19 cellular contexts compared by ENCODE assay signal in the genomic region with DNA sequence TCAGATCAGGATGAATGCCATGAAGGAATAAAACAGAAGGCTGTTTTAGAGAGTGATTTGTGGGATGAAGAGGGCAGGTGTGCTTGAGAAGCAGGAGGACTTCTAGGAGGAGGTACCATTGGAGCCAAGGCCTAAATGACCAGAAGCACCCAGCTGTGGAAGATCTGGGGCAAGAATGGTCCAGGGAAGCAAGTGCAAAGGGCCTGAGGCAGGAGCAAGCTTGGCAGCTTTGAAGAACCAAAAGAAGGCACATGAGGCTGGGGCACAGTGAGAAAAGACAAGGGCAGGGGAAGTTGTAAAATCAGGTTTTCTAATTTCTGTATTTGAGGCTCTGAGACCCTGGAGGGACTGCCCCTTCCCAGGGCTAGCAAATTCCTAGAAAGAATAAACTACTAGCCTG. TPM values are rescaled to one million over a fixed set of nuclear protein-coding genes. Genes with fewer than 3 reads are reported as not detected.
DNase-seq lines count a peak whose midpoint lies in the region; ATAC-seq, FAIRE-seq and TF ChIP-seq lines count a peak whose summit lies in the region.
"Had no signal": no experiment of that assay in that cellular context is flagged by ENCODE, and none has a peak within 500 bp of the region (broad histone marks: within the 10 kb centered on the region; RNA-seq: fewer than 3 reads in every experiment).

No MANE protein-coding gene starts in this region.

- no peak overlapping the region for H3K9ac ChIP-seq in H1 (replicated peaks in 1 of 4; ENCODE audit: extremely low read depth in 1 of 4, low read depth in 3 of 4, low read length in 3 of 4)
- H3K9ac ChIP-seq: KMS-11 had no signal

- no peaks in the 10 kb centered on the region for H4K20me1 ChIP-seq in H1 (replicated peaks in 1 of 2; ENCODE audit: control insufficient read depth in 1 of 2, insufficient read depth in 2 of 2, low read length in 2 of 2)

- peak; percentile 26 for DNase-seq in activated CD8-positive, alpha-beta memory T cell treated with anti-CD3 and anti-CD28 coated beads for 24 hours
- no peak for DNase-seq in activated CD8-positive, alpha-beta memory T cell treated with anti-CD3 and anti-CD28 coated beads, Interleukin-2, amount 10 ng/mL, durations not matched to agents 7 days and 5 days
- no peak for DNase-seq in H1 (ENCODE audit: low read depth in 1 of 2, low spot score in 2 of 2)
- DNase-seq in right lobe of liver = no peak
- no peak for DNase-seq in A172 (ENCODE audit: low spot score)
- no peak for DNase-seq in COR-L47 (lab: John Stamatoyannopoulos, UW)
- DNase-seq: 8988T; ACHN; C1 segment of cervical spinal cord; CD4-positive, alpha-beta T cell; DND-41; GDM1; H9 had no signal

- peaks cover 46% of the 10 kb centered on the region for H3K27me3 Mint-ChIP-seq in activated CD8-positive, alpha-beta memory T cell treated with anti-CD3 and anti-CD28 coated beads, Interleukin-2, amount 10 ng/mL, durations not matched to agents 7 days and 5 days

- TF ChIP-seq POLR2A in H1 (IDR thresholded peaks at IDR 0.05; ENCODE audit: control extremely low read depth in 1 of 2, low read depth in 2 of 2, low read length in 2 of 2) (no peak), right lobe of liver (IDR thresholded peaks at IDR 0.05) (no peak)

- no peak overlapping the region for H3K4me3 Mint-ChIP-seq in activated CD8-positive, alpha-beta memory T cell treated with anti-CD3 and anti-CD28 coated beads, Interleukin-2, amount 10 ng/mL, durations not matched to agents 7 days and 5 days
- H3K4me3 Mint-ChIP-seq: B cell; CD4-positive, alpha-beta T cell; GM23338; H9 had no signal

- H3K4me3 ChIP-seq in H1 (ENCODE audit: extremely low read depth in 1 of 4, insufficient read depth in 2 of 4, low read depth in 3 of 4, low read length in 4 of 4) (no peak overlapping the region), right lobe of liver (no peak overlapping the region)
- H3K4me3 ChIP-seq: GM23338 had no signal

- no peak for FAIRE-seq in H1 (lab: Jason Lieb, UNC)
- FAIRE-seq: GM12892 had no signal

- no peak overlapping the region for H4K5ac ChIP-seq in H1 (ENCODE audit: insufficient read length, low read depth, low read length)

- no peak overlapping the region for H3K23ac ChIP-seq in H1 (ENCODE audit: insufficient read length)

- H2AK5ac ChIP-seq in H1 (ENCODE audit: low read depth, low read length) = no peak overlapping the region

- H2BK5ac ChIP-seq in H1 (ENCODE audit: low read depth, low read length) = no peak overlapping the region

- no peak overlapping the region for H3K27ac ChIP-seq in H1 (ENCODE audit: low read depth, low read length)
- peak overlapping the region in 2 of 3 donors; percentile 2 to 73 for H3K27ac ChIP-seq in right lobe of liver
- H3K27ac ChIP-seq: KMS-11 had no signal

- H3K79me1 ChIP-seq in H1 (ENCODE audit: low read depth, low read length) = no peaks in the 10 kb centered on the region

- no peaks in the 10 kb centered on the region for H3K9me3 Mint-ChIP-seq in activated CD8-positive, alpha-beta memory T cell treated with anti-CD3 and anti-CD28 coated beads, Interleukin-2, amount 10 ng/mL, durations not matched to agents 7 days and 5 days (ENCODE audit: low read depth)
- H3K9me3 Mint-ChIP-seq: CD4-positive, alpha-beta T cell; GM23338; H9 had no signal

- H3K23me2 ChIP-seq in H1 (ENCODE audit: low read depth, low read length) = no peaks in the 10 kb centered on the region

- TF ChIP-seq EP300 in H1 (IDR thresholded peaks at IDR 0.05; ENCODE audit: borderline replicate concordance in 1 of 2, low read depth in 2 of 2, low read length in 2 of 2) = no peak

- H3K36me3 Mint-ChIP-seq in activated CD8-positive, alpha-beta memory T cell treated with anti-CD3 and anti-CD28 coated beads, Interleukin-2, amount 10 ng/mL, durations not matched to agents 7 days and 5 days = no peaks in the 10 kb centered on the region

- H3K79me2 ChIP-seq in H1 (ENCODE audit: control insufficient read depth in 1 of 2, insufficient read depth in 2 of 2, low read length in 2 of 2) = no peaks in the 10 kb centered on the region

- no peak overlapping the region for H4K8ac ChIP-seq in H1 (ENCODE audit: extremely low read depth, insufficient read depth, low read length)

- H3K27me3 ChIP-seq in H1 (replicated peaks in 1 of 4; ENCODE audit: control insufficient read depth in 3 of 4, extremely low read depth in 1 of 4, insufficient read depth in 3 of 4, low read length in 3 of 4) (no peaks in the 10 kb centered on the region), right lobe of liver (no peaks in the 10 kb centered on the region)

- no peaks in the 10 kb centered on the region for H3K4me1 Mint-ChIP-seq in activated CD8-positive, alpha-beta memory T cell treated with anti-CD3 and anti-CD28 coated beads, Interleukin-2, amount 10 ng/mL, durations not matched to agents 7 days and 5 days
- H3K4me1 Mint-ChIP-seq: B cell, IgD-negative memory B cell had no signal

- H3K27ac Mint-ChIP-seq in activated CD8-positive, alpha-beta memory T cell treated with anti-CD3 and anti-CD28 coated beads, Interleukin-2, amount 10 ng/mL, durations not matched to agents 7 days and 5 days = no peak overlapping the region
- H3K27ac Mint-ChIP-seq: B cell; CD4-positive, alpha-beta T cell; IgD-negative memory B cell had no signal

- H2BK20ac ChIP-seq in H1 (ENCODE audit: low read length) = 0 out of 2 replicates have a peak overlapping the region, but pooled peaks have one; percentile 21

- POLR2A ChIA-PET in H1 (lab: Charles Lee; ENCODE audit: partially characterized antibody) = no interaction called here

- H3K4me2 ChIP-seq in H1 (ENCODE audit: insufficient read depth in 1 of 2, low read depth in 2 of 2, low read length in 2 of 2) = no peak overlapping the region
- H3K4me2 ChIP-seq: GM23338, KMS-11 had no signal

- H2BK12ac ChIP-seq in H1 (ENCODE audit: low read depth, low read length) = no peak overlapping the region

- TF ChIP-seq RAD21 in H1 (IDR thresholded peaks at IDR 0.05 in 1 of 2, conservative IDR thresholded peaks at IDR 0.05 in 1 of 2; ENCODE audit: low read depth in 2 of 2, low read length in 2 of 2) = no peak

- intact Hi-C loops in right lobe of liver (cut with DNase I) = no loop called here

- H3K36me3 ChIP-seq in H1 (ENCODE audit: control insufficient read depth in 2 of 4, insufficient read depth in 4 of 4, low read length in 3 of 4) (no peaks in the 10 kb centered on the region), right lobe of liver (no peaks in the 10 kb centered on the region)

- no peak overlapping the region for H3K4ac ChIP-seq in H1 (replicated peaks; ENCODE audit: insufficient read length, low read depth, low read length)

- CTCF ChIA-PET in activated CD8-positive, alpha-beta memory T cell treated with anti-CD3 and anti-CD28 coated beads, Interleukin-2, amount 10 ng/mL, durations not matched to agents 7 days and 5 days (lab: Charles Lee) = interaction anchor here (1.5 kb wide), 1 partner anchor 116 kb away, joined by 3 read pairs; no protein-coding TSS in a partner anchor
- CTCF ChIA-PET in H1 (lab: Charles Lee; ENCODE audit: partially characterized antibody) = interaction anchor here (1.2 to 1.5 kb wide), 2 partner anchors 79 to 119 kb away, joined by 3 read pairs; no protein-coding TSS in a partner anchor

- no peak overlapping the region for H2AFZ ChIP-seq in H1 (ENCODE audit: low read length)
- H2AFZ ChIP-seq: GM23338 had no signal

- ATAC-seq in activated CD8-positive, alpha-beta memory T cell treated with anti-CD3 and anti-CD28 coated beads, Interleukin-2, amount 10 ng/mL, durations not matched to agents 7 days and 5 days = no peak
- ATAC-seq in right lobe of liver (no peak), HG03095 (IDR thresholded peaks at IDR 0.05; ENCODE audit: unreplicated experiment) (no peak)
- ATAC-seq: GM23338 had no signal

- H3K56ac ChIP-seq in H1 (replicated peaks; ENCODE audit: insufficient read length, low read depth, low read length) = no peak overlapping the region

- no peak overlapping the region for H2BK15ac ChIP-seq in H1 (ENCODE audit: low read length)

- H4K91ac ChIP-seq in H1 (replicated peaks; ENCODE audit: insufficient read length, low read length) = no peak overlapping the region

- no peak overlapping the region for H3K18ac ChIP-seq in H1 (ENCODE audit: extremely low read depth, low read length)

- no peak overlapping the region for H3K14ac ChIP-seq in H1 (ENCODE audit: insufficient read length)

- H2BK120ac ChIP-seq in H1 (replicated peaks; ENCODE audit: low read depth, low read length) = no peak overlapping the region

- TF ChIP-seq CTCF in H1 (IDR thresholded peaks at IDR 0.05; ENCODE audit: control extremely low read depth in 1 of 3, insufficient read depth in 1 of 3, low read depth in 1 of 3, low read length in 3 of 3) (no peak), right lobe of liver (IDR thresholded peaks at IDR 0.05) (no peak)

- H3K9me3 ChIP-seq in H1 (ENCODE audit: insufficient read depth in 2 of 2, low read depth in 1 of 2, low read length in 1 of 2) (no peaks in the 10 kb centered on the region), right lobe of liver (no peaks in the 10 kb centered on the region)

- peaks cover 0 to 4% (median under 1%) of the 10 kb centered on the region in 4 experiments; a peak in 2 of 7 replicates for H3K4me1 ChIP-seq in H1 (replicated peaks in 1 of 4; ENCODE audit: control insufficient read depth in 3 of 4, insufficient read depth in 4 of 4, low read length in 3 of 4)
- peaks cover 0 to 28% (median 9%) of the 10 kb centered on the region in 4 donors for H3K4me1 ChIP-seq in right lobe of liver

RNA-seq across cellular contexts. Expression of gene SLC13A3, which starts 9.8 kb away (rescaled TPM):
- total RNA-seq in activated CD8-positive, alpha-beta memory T cell treated with anti-CD3 and anti-CD28 coated beads, Interleukin-2, amount 10 ng/mL, durations not matched to agents 7 days and 5 days = under 1 TPM in 1 of 2 experiments, not detected in 1; 0.19 TPM
- 9.4 and 9.8 TPM in 2 replicates for total RNA-seq in H1 (2021; fragmentation: NEBNext Ultra II Directional; extraction: Animal tissue kit (Norgen Biotek cat#: 25700))
- 12.6 and 15.4 TPM in 2 replicates for polyA plus RNA-seq in H1 (2011; rRNA removed)
- polyA plus RNA-seq in H1 (2011; cell fraction: cytosol; rRNA removed) = 11.3 TPM
- 21.6 TPM for polyA plus RNA-seq in H1 (2011; cell fraction: nucleus; rRNA removed)
- 9.8 to 12.4 TPM (median 11.1 TPM) in 4 replicates for polyA plus RNA-seq in H1 (2012, experiment 1 of 2)
- 10.3 TPM for polyA plus RNA-seq in H1 (2012, experiment 2 of 2)
- polyA plus RNA-seq in H1 (2013, experiment 1 of 2) = 11.2 TPM
- 11.1 TPM for polyA plus RNA-seq in H1 (2013, experiment 2 of 2)
- polyA minus RNA-seq in H1 (2011; rRNA and poly(A)+ RNA removed) = 19.3 and 23.0 TPM in 2 replicates
- 8.4 TPM for polyA minus RNA-seq in H1 (2011; cell fraction: cytosol; rRNA and poly(A)+ RNA removed)
- 19.6 TPM for polyA minus RNA-seq in H1 (2011; cell fraction: nucleus; rRNA and poly(A)+ RNA removed)
- total RNA-seq in right lobe of liver = 10 to 100 TPM in 3 of 6 experiments, 1 to 10 TPM in 3; 3.7 to 14.6 (median 9.3) TPM
- not detected in 2 replicates for total RNA-seq in A172 (2014; rRNA removed; shearing (Covaris generic))
- polyA plus RNA-seq: IgD-negative memory B cell had no signal

RNA-seq across cellular contexts. Expression of gene TP53RK, which starts 47.8 kb away (rescaled TPM):
- total RNA-seq in activated CD8-positive, alpha-beta memory T cell treated with anti-CD3 and anti-CD28 coated beads, Interleukin-2, amount 10 ng/mL, durations not matched to agents 7 days and 5 days = 10 to 100 TPM; 14.8 to 20.9 TPM
- 16.3 TPM in 2 replicates for total RNA-seq in H1 (2021; fragmentation: NEBNext Ultra II Directional; extraction: Animal tissue kit (Norgen Biotek cat#: 25700))
- polyA plus RNA-seq in H1 (2011; rRNA removed) = 8.5 and 8.7 TPM in 2 replicates
- polyA plus RNA-seq in H1 (2011; cell fraction: cytosol; rRNA removed) = 8.8 TPM
- polyA plus RNA-seq in H1 (2011; cell fraction: nucleus; rRNA removed) = 6.9 TPM
- polyA plus RNA-seq in H1 (2012, experiment 1 of 2) = 9.7 to 12.2 TPM (median 10.6 TPM) in 4 replicates
- polyA plus RNA-seq in H1 (2012, experiment 2 of 2) = 11.4 TPM
- polyA plus RNA-seq in H1 (2013, experiment 1 of 2) = 12.9 TPM
- polyA plus RNA-seq in H1 (2013, experiment 2 of 2) = 12.9 TPM
- polyA minus RNA-seq in H1 (2011; rRNA and poly(A)+ RNA removed) = 8.1 and 9.2 TPM in 2 replicates
- 8.0 TPM for polyA minus RNA-seq in H1 (2011; cell fraction: cytosol; rRNA and poly(A)+ RNA removed)
- polyA minus RNA-seq in H1 (2011; cell fraction: nucleus; rRNA and poly(A)+ RNA removed) = 10.1 TPM
- 1 to 10 TPM; 3.1 to 10.0 (median 5.2) TPM for total RNA-seq in right lobe of liver
- total RNA-seq in A172 (2014; rRNA removed; shearing (Covaris generic)) = 23.3 and 24.9 TPM in 2 replicates
